Comparison of ENCODE assay signal across 8 cellular contexts in genomic region chr15:99104788-99105515, GRCh38. TPM values are rescaled to one million over a fixed set of nuclear protein-coding genes. Genes with fewer than 3 reads are reported as not detected.
DNase-seq lines count a peak whose midpoint lies in the region; ATAC-seq and TF ChIP-seq lines count a peak whose summit lies in the region.

A gene with protein sequence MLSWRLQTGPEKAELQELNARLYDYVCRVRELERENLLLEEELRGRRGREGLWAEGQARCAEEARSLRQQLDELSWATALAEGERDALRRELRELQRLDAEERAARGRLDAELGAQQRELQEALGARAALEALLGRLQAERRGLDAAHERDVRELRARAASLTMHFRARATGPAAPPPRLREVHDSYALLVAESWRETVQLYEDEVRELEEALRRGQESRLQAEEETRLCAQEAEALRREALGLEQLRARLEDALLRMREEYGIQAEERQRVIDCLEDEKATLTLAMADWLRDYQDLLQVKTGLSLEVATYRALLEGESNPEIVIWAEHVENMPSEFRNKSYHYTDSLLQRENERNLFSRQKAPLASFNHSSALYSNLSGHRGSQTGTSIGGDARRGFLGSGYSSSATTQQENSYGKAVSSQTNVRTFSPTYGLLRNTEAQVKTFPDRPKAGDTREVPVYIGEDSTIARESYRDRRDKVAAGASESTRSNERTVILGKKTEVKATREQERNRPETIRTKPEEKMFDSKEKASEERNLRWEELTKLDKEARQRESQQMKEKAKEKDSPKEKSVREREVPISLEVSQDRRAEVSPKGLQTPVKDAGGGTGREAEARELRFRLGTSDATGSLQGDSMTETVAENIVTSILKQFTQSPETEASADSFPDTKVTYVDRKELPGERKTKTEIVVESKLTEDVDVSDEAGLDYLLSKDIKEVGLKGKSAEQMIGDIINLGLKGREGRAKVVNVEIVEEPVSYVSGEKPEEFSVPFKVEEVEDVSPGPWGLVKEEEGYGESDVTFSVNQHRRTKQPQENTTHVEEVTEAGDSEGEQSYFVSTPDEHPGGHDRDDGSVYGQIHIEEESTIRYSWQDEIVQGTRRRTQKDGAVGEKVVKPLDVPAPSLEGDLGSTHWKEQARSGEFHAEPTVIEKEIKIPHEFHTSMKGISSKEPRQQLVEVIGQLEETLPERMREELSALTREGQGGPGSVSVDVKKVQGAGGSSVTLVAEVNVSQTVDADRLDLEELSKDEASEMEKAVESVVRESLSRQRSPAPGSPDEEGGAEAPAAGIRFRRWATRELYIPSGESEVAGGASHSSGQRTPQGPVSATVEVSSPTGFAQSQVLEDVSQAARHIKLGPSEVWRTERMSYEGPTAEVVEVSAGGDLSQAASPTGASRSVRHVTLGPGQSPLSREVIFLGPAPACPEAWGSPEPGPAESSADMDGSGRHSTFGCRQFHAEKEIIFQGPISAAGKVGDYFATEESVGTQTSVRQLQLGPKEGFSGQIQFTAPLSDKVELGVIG (N-terminal part only) (plus strand): TSS chr15:99105080. CDS start chr15:99105200, 120 bp downstream.

- H3K4me3 Mint-ChIP-seq in WTC11 (peak within 1 kb of the TSS; percentile 61), mesothelial cell of epicardium (peak within 1 kb of the TSS; percentile 58)

- CTCF ChIA-PET in WTC11 (lab: Charles Lee) = interaction anchor here (0.6 to 2.1 kb wide), 39 partner anchors 9 to 677 kb away, joined by 3 to 11 read pairs (median 4); partner anchors contain the start of gene LRRC28

- DNase-seq in NCI-H146 treated with DMSO at 0.1 percent for 48 hours (lab: John Stamatoyannopoulos, UW; ENCODE audit: unreplicated experiment) (peak; percentile 79), WTC11 (ENCODE audit: low spot score) (peak; percentile 84), erythroblast (lab: John Stamatoyannopoulos, UW) (peak; percentile 72 to 82), mesothelial cell of epicardium (ENCODE audit: low spot score in 2 of 2, unreplicated experiment in 2 of 2) (peak; percentile 39 to 67)

- H3K27me3 Mint-ChIP-seq in WTC11 (ENCODE audit: low read depth) (peaks cover 68% of the 10 kb centered on the region), mesothelial cell of epicardium (ENCODE audit: low read depth) (peaks cover 75% of the 10 kb centered on the region)

- H3K36me3 Mint-ChIP-seq in WTC11 = no peaks in the 10 kb centered on the region
- no peaks in the 10 kb centered on the region for H3K36me3 Mint-ChIP-seq in mesothelial cell of epicardium

- ATAC-seq in HG02642 (IDR thresholded peaks at IDR 0.05; ENCODE audit: poor library complexity, unreplicated experiment) (peak; percentile 69), WTC11 (peak; percentile 77)

- TF ChIP-seq CTCF in 22Rv1 (IDR thresholded peaks at IDR 0.05) (peak; percentile 92), GM12872 (IDR thresholded peaks at IDR 0.05; ENCODE audit: insufficient read depth, low read depth, low read length) (peak; percentile 58; the same call in 2 of the 3 replicates), WTC11 (IDR thresholded peaks at IDR 0.05) (peak; percentile 81), mesothelial cell of epicardium (IDR thresholded peaks at IDR 0.05; ENCODE audit: unreplicated experiment) (peak; percentile 74)

- peak within 1 kb of the TSS; percentile 96 to 97 for H3K9ac ChIP-seq in stomach smooth muscle (ENCODE audit: low read length in 2 of 2)

- TF ChIP-seq POLR2A in erythroblast (IDR thresholded peaks at IDR 0.05; ENCODE audit: low read length) = no peak

- peaks cover 14 to 22% of the 10 kb centered on the region in 2 donors for H3K36me3 ChIP-seq in stomach smooth muscle (ENCODE audit: control insufficient read depth in 2 of 2, insufficient read depth in 2 of 2, low read length in 2 of 2)

- no peaks in the 10 kb centered on the region for H3K27me3 ChIP-seq in stomach smooth muscle (ENCODE audit: control insufficient read depth in 1 of 2, insufficient read depth in 2 of 2, low read length in 2 of 2)

- peak within 1 kb of the TSS; percentile 77 to 91 for H3K4me3 ChIP-seq in stomach smooth muscle (ENCODE audit: low read length in 2 of 2)

- H3K27ac ChIP-seq in 22Rv1 = peak within 1 kb of the TSS; percentile 69
- peak within 1 kb of the TSS; percentile 98 for H3K27ac ChIP-seq in stomach smooth muscle (ENCODE audit: low read length)

- H3K27ac Mint-ChIP-seq in WTC11 (no peak within 1 kb of the TSS), mesothelial cell of epicardium (no peak within 1 kb of the TSS)

- POLR2A ChIA-PET in WTC11 (lab: Charles Lee) = interaction anchor here (0.6 to 1.2 kb wide), 3 partner anchors 45 to 147 kb away, joined by 3 read pairs; partner anchors contain the start of gene LRRC28

- H3K4me1 ChIP-seq in stomach smooth muscle (ENCODE audit: control insufficient read depth, insufficient read depth, low read length) = peaks cover 36% of the 10 kb centered on the region

- no peaks in the 10 kb centered on the region for H3K9me3 ChIP-seq in stomach smooth muscle (ENCODE audit: control insufficient read depth in 2 of 2, low read length in 2 of 2)

- H3K4me1 Mint-ChIP-seq in WTC11 (0 out of 2 replicates have a peak, but pooled peaks cover 4% of the 10 kb centered on the region), mesothelial cell of epicardium (peaks cover 2% of the 10 kb centered on the region)

- no peaks in the 10 kb centered on the region for H3K9me3 Mint-ChIP-seq in WTC11
- H3K9me3 Mint-ChIP-seq in mesothelial cell of epicardium = no peaks in the 10 kb centered on the region

TF ChIP-seq in WTC11, 78 proteins besides CTCF, POLR2A, EP300 and RAD21 (continues in another document):
- TF ChIP-seq TEAD1 (CRISPR knock-in tag; IDR thresholded peaks at IDR 0.05) (no peak), ZBTB43 (CRISPR knock-in tag; IDR thresholded peaks at IDR 0.05) (no peak), CREM (CRISPR knock-in tag; IDR thresholded peaks at IDR 0.05) (no peak), ZNF423 (CRISPR knock-in tag; IDR thresholded peaks at IDR 0.05) (peak; percentile 37; the same call in 1 of the 2 replicates), ZMAT4 (CRISPR knock-in tag; IDR thresholded peaks at IDR 0.05) (no peak), JUN (CRISPR knock-in tag; IDR thresholded peaks at IDR 0.05) (no peak), FOXK1 (CRISPR knock-in tag; IDR thresholded peaks at IDR 0.05) (peak; percentile 62)
- TF ChIP-seq, protein P1, sequence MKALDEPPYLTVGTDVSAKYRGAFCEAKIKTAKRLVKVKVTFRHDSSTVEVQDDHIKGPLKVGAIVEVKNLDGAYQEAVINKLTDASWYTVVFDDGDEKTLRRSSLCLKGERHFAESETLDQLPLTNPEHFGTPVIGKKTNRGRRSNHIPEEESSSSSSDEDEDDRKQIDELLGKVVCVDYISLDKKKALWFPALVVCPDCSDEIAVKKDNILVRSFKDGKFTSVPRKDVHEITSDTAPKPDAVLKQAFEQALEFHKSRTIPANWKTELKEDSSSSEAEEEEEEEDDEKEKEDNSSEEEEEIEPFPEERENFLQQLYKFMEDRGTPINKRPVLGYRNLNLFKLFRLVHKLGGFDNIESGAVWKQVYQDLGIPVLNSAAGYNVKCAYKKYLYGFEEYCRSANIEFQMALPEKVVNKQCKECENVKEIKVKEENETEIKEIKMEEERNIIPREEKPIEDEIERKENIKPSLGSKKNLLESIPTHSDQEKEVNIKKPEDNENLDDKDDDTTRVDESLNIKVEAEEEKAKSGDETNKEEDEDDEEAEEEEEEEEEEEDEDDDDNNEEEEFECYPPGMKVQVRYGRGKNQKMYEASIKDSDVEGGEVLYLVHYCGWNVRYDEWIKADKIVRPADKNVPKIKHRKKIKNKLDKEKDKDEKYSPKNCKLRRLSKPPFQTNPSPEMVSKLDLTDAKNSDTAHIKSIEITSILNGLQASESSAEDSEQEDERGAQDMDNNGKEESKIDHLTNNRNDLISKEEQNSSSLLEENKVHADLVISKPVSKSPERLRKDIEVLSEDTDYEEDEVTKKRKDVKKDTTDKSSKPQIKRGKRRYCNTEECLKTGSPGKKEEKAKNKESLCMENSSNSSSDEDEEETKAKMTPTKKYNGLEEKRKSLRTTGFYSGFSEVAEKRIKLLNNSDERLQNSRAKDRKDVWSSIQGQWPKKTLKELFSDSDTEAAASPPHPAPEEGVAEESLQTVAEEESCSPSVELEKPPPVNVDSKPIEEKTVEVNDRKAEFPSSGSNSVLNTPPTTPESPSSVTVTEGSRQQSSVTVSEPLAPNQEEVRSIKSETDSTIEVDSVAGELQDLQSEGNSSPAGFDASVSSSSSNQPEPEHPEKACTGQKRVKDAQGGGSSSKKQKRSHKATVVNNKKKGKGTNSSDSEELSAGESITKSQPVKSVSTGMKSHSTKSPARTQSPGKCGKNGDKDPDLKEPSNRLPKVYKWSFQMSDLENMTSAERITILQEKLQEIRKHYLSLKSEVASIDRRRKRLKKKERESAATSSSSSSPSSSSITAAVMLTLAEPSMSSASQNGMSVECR (CRISPR knock-in tag; IDR thresholded peaks at IDR 0.05; ENCODE audit: borderline replicate concordance) = no peak
- TF ChIP-seq, protein P2, sequence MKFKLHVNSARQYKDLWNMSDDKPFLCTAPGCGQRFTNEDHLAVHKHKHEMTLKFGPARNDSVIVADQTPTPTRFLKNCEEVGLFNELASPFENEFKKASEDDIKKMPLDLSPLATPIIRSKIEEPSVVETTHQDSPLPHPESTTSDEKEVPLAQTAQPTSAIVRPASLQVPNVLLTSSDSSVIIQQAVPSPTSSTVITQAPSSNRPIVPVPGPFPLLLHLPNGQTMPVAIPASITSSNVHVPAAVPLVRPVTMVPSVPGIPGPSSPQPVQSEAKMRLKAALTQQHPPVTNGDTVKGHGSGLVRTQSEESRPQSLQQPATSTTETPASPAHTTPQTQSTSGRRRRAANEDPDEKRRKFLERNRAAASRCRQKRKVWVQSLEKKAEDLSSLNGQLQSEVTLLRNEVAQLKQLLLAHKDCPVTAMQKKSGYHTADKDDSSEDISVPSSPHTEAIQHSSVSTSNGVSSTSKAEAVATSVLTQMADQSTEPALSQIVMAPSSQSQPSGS (CRISPR knock-in tag; IDR thresholded peaks at IDR 0.05; ENCODE audit: borderline replicate concordance, low read depth) = no peak

RNA-seq across cellular contexts. Expression of the gene that starts here (rescaled TPM):
- total RNA-seq in WTC11 (2021) = 2.1 to 2.2 TPM (median 2.2 TPM) in 3 replicates
- total RNA-seq in mesothelial cell of epicardium = 1.2 to 1.4 TPM (median 1.3 TPM) in 3 replicates

Comparison
In these comparisons a context has a peak if more than half of its experiments do, and no peak if none do; other contexts are left out.
1. Peak in every context shown above with its lines: DNase-seq, ATAC-seq, H3K4me3 ChIP-seq and H3K27ac ChIP-seq.